In the genomic region with DNA sequence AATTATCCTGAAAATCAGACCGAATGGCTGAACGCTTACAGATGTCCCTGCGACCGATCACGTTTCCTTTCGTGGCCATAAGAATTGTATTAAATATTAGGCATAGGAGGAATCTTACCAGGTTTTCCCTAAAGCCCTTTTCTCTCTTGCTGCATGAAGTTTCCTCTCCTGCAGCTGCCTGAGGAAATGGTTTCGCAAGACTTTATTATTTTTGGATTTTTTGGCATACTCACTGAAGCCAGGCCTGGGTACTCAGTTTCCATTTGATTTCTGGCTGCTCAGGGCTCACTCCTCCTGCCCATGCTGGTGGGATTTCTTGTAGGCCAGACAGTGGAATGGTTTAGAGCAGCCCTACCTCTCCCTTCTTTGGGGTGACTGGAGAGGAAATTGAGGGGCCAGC, we compare ENCODE assay signal across 18 cellular contexts.
DNase-seq lines count a peak whose midpoint lies in the region; ATAC-seq and TF ChIP-seq lines count a peak whose summit lies in the region.
"Had no signal": no experiment of that assay in that cellular context is flagged by ENCODE, and none has a peak within 500 bp of the region (broad histone marks: within the 10 kb centered on the region; RNA-seq: fewer than 3 reads in every experiment).

No MANE protein-coding gene starts in this region.

- H3K4me3 ChIP-seq in breast epithelium: no peak overlapping the region
- no peak overlapping the region for H3K4me3 ChIP-seq in upper lobe of left lung
- no peak overlapping the region for H3K4me3 ChIP-seq in effector memory CD4-positive, alpha-beta T cell (ENCODE audit: insufficient read depth, low read depth, low read length, poor library complexity, severe bottlenecking)
- H3K4me3 ChIP-seq: GM23338, lung had no signal

- peaks cover 7% of the 10 kb centered on the region for H3K4me1 Mint-ChIP-seq in activated T-helper 17 cell treated with anti-CD3 and anti-CD28 coated beads, Interleukin-2, amount 50 U/mL, for 72 hours

- ATAC-seq in left cardiac atrium: peak; percentile 33 to 45
- ATAC-seq in upper lobe of left lung (ENCODE audit: low FRiP score in 2 of 2): peak in 1 of 2 donors; percentile 4
- ATAC-seq in activated T-helper 17 cell treated with anti-CD3 and anti-CD28 coated beads, Interleukin-2, amount 50 U/mL, for 72 hours (replicated peaks): no peak
- ATAC-seq: activated T-cell treated with anti-CD3 and anti-CD28 coated beads, Interleukin-2, amount 50 U/mL, for 72 hours; GM23338 had no signal

- no peak for TF ChIP-seq EP300 in Ishikawa (IDR thresholded peaks at IDR 0.05; ENCODE audit: borderline replicate concordance)
- TF ChIP-seq EP300 in upper lobe of left lung (IDR thresholded peaks at IDR 0.05): no peak

- H3K4me1 ChIP-seq in breast epithelium (peaks cover 0 to 14% of the 10 kb centered on the region in 2 donors), upper lobe of left lung (peaks cover 3 to 21% (median 11%) of the 10 kb centered on the region in 4 donors)
- H3K4me1 ChIP-seq in effector memory CD4-positive, alpha-beta T cell (ENCODE audit: control insufficient read depth, insufficient read depth, low read length, poor library complexity, severe bottlenecking): peaks cover 16% of the 10 kb centered on the region

- WGBS in upper lobe of left lung, 2 donors: 81 to 94% methylated on average over 6 to 7 of the region's 7 CpGs

- no peak for TF ChIP-seq POLR2A in breast epithelium (IDR thresholded peaks at IDR 0.05)
- TF ChIP-seq POLR2A in upper lobe of left lung (IDR thresholded peaks at IDR 0.05): no peak

- no peak overlapping the region for H3K27ac Mint-ChIP-seq in activated T-helper 17 cell treated with anti-CD3 and anti-CD28 coated beads, Interleukin-2, amount 50 U/mL, for 72 hours
- H3K27ac Mint-ChIP-seq: activated T-cell treated with anti-CD3 and anti-CD28 coated beads, Interleukin-2, amount 50 U/mL, for 72 hours; GM23338 had no signal

- no peak for TF ChIP-seq RAD21 in Ishikawa (IDR thresholded peaks at IDR 0.05; ENCODE audit: low read depth)

- H3K36me3 ChIP-seq in breast epithelium: no peaks in the 10 kb centered on the region
- H3K36me3 ChIP-seq in upper lobe of left lung: no peaks in the 10 kb centered on the region
- H3K36me3 ChIP-seq in effector memory CD4-positive, alpha-beta T cell (ENCODE audit: control insufficient read depth, insufficient read depth, low read length): no peaks in the 10 kb centered on the region

- H3K27ac ChIP-seq in breast epithelium (peak overlapping the region; percentile 61 to 76), upper lobe of left lung (peak overlapping the region in 3 of 4 donors; percentile 18 to 49 (median 42))
- H3K27ac ChIP-seq in effector memory CD4-positive, alpha-beta T cell (ENCODE audit: insufficient read depth, low read length, poor library complexity, severe bottlenecking): no peak overlapping the region

- TF ChIP-seq CTCF in breast epithelium (IDR thresholded peaks at IDR 0.05): no peak
- no peak for TF ChIP-seq CTCF in upper lobe of left lung (IDR thresholded peaks at IDR 0.05)

- intact Hi-C loops in breast epithelium (cut with DNase I; ENCODE audit: low total_unique reads) (no loop called here), left cardiac atrium (cut with DNase I) (no loop called here)

- no peaks in the 10 kb centered on the region for H3K9me3 ChIP-seq in breast epithelium
- H3K9me3 ChIP-seq in upper lobe of left lung: no peaks in the 10 kb centered on the region
- no peaks in the 10 kb centered on the region for H3K9me3 ChIP-seq in effector memory CD4-positive, alpha-beta T cell (ENCODE audit: control insufficient read depth, low read length)

- DNase-seq in breast epithelium (ENCODE audit: low spot score in 2 of 2) (no peak), left cardiac atrium (peak; percentile 12), upper lobe of left lung (no peak), glomerular visceral epithelial cell (ENCODE audit: extremely low spot score) (no peak)
- no peak for DNase-seq in effector memory CD4-positive, alpha-beta T cell
- DNase-seq: activated CD4-positive, alpha-beta T cell treated with anti-CD3 and anti-CD28 coated beads, Interleukin-2, amount 50 U/mL, for 4 hours; activated T-cell treated with anti-CD3 and anti-CD28 coated beads, Interleukin-2, amount 50 U/mL, for 72 hours; amniotic stem cell; DMS79; NCI-H1048; NCI-H2171; SIG-M5; stimulated activated CD4-positive, alpha-beta T cell treated with anti-CD3 and anti-CD28 coated beads, Interleukin-2, amount 100 ng/mL, for 48 hours had no signal

- H3K4me3 Mint-ChIP-seq in activated T-helper 17 cell treated with anti-CD3 and anti-CD28 coated beads, Interleukin-2, amount 50 U/mL, for 72 hours: no peak overlapping the region
- H3K4me3 Mint-ChIP-seq: activated T-cell treated with anti-CD3 and anti-CD28 coated beads, Interleukin-2, amount 50 U/mL, for 72 hours; GM23338; nephron had no signal

- H3K36me3 Mint-ChIP-seq in activated T-helper 17 cell treated with anti-CD3 and anti-CD28 coated beads, Interleukin-2, amount 50 U/mL, for 72 hours (ENCODE audit: low read depth): no peaks in the 10 kb centered on the region

- no peaks in the 10 kb centered on the region for H3K27me3 ChIP-seq in breast epithelium
- H3K27me3 ChIP-seq in upper lobe of left lung: no peaks in the 10 kb centered on the region
- H3K27me3 ChIP-seq in effector memory CD4-positive, alpha-beta T cell (replicated peaks; ENCODE audit: control insufficient read depth, insufficient read depth, low read length, poor library complexity, severe bottlenecking): no peaks in the 10 kb centered on the region

- H3K27me3 Mint-ChIP-seq in activated T-helper 17 cell treated with anti-CD3 and anti-CD28 coated beads, Interleukin-2, amount 50 U/mL, for 72 hours: peaks cover 4% of the 10 kb centered on the region

- H3K9me3 Mint-ChIP-seq in activated T-helper 17 cell treated with anti-CD3 and anti-CD28 coated beads, Interleukin-2, amount 50 U/mL, for 72 hours: no peaks in the 10 kb centered on the region
- H3K9me3 Mint-ChIP-seq: activated T-cell treated with anti-CD3 and anti-CD28 coated beads, Interleukin-2, amount 50 U/mL, for 72 hours; GM23338; nephron had no signal

TF ChIP-seq in Ishikawa, 13 proteins besides CTCF, POLR2A, EP300 and RAD21:
- TF ChIP-seq YY1 (IDR thresholded peaks at IDR 0.05; ENCODE audit: low read depth) (no peak), CEBPB (IDR thresholded peaks at IDR 0.05) (peak; percentile 38; the same call in 1 of the 2 replicates)
TF ChIP-seq in Ishikawa: peak in this region for 1.
